ENCODE assay signal across 8 cellular contexts in the genomic region with DNA sequence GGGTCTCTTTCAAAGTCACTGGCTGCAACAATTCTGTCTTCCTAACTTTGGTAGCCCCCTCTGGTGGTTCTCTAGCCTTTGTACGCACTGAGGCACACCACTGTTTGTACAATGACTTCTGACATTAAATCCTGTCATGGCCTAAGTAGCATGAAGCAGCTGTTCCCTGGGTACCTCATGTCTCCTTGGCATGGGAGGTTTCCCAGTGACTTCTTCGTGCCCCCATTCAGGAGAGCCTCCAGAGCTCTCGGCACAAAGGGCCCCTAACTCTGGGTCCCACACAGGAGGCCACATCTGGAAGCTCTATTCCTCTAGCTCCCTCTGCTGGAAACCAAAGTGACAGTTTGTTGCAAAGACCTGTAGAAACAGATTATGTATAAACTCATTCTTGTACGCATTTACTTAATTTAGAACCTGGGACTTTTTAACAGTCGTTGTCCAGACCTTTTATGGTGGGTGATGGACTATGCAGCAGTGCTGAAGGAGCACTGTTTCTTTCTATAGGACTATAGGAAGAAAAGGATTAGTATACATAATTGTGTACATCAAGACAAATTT. TPM values are rescaled to one million over a fixed set of nuclear protein-coding genes. Genes with fewer than 3 reads are reported as not detected.
A peak's percentile ranks its signal among the peaks of the same experiment; 100 is the strongest.
DNase-seq lines count a peak whose midpoint lies in the region; ATAC-seq, FAIRE-seq and TF ChIP-seq lines count a peak whose summit lies in the region.

No MANE protein-coding gene starts in this region.

- H3K27ac Mint-ChIP-seq in brain = peak overlapping the region in 1 of 5 experiments; percentile 73

- H3K36me3 Mint-ChIP-seq in brain = peaks cover 26% of the 10 kb centered on the region

- DNase-seq in AG10803 (ENCODE audit: low read depth) (peak; percentile 52), GM18507 (ENCODE audit: extremely low spot score, insufficient read length, low read depth) (peak; percentile 15), NB4 (ENCODE audit: low read depth) (peak; percentile 79), SK-MEL-5 (ENCODE audit: low read depth, low spot score) (peak; percentile 83), iPS-NIHi7 (ENCODE audit: extremely low spot score) (peak; percentile 72)
- peak; percentile 48 for DNase-seq in stimulated activated CD4-positive, alpha-beta T cell treated with anti-CD3 and anti-CD28 coated beads, Interleukin-4, amount 100 ng/mL, for 24 hours

- in situ Hi-C loops in SK-MEL-5 (cut with HindIII; ENCODE audit: low pct_unique_long_range_greater_than_20kb, low sequenced_read_pairs) = no loop called here

- ATAC-seq in HG02840 (IDR thresholded peaks at IDR 0.05; ENCODE audit: low FRiP score, unreplicated experiment) = peak; percentile 79

- H3K4me3 Mint-ChIP-seq in brain = no peak overlapping the region

- no peaks in the 10 kb centered on the region for H3K9me3 Mint-ChIP-seq in brain

- H3K27me3 Mint-ChIP-seq in brain = no peaks in the 10 kb centered on the region

- TF ChIP-seq POLR2A in NB4 (IDR thresholded peaks at IDR 0.05; ENCODE audit: extremely low read depth, insufficient read length) = no peak

- FAIRE-seq in GM18507 (lab: Jason Lieb, UNC) = peak; percentile 73

- no peaks in the 10 kb centered on the region for H3K4me1 Mint-ChIP-seq in brain

- TF ChIP-seq CTCF in AG10803 (conservative IDR thresholded peaks at IDR 0.05; ENCODE audit: low read length) (peak; percentile 75), NB4 (IDR thresholded peaks at IDR 0.05; ENCODE audit: low read depth, low read length) (peak; percentile 53), brain (conservative IDR thresholded peaks at IDR 0.05) (peak; percentile 87 to 96)

- H3K4me3 ChIP-seq in AG10803 (ENCODE audit: low read length) = no peak overlapping the region
- no peak overlapping the region for H3K4me3 ChIP-seq in NB4 (ENCODE audit: low read depth, low read length)

RNA-seq across cellular contexts. Expression of gene SWT1, which starts 13.4 kb away (rescaled TPM):
- total RNA-seq in SK-MEL-5 (2014; rRNA removed; shearing (Covaris generic)) = 8.6 and 9.7 TPM in 2 replicates
- polyA plus RNA-seq in SK-MEL-5 (2015; cell fraction: cytosol; rRNA removed) = 2.6 and 5.1 TPM in 2 replicates
- polyA plus RNA-seq in SK-MEL-5 (2015; cell fraction: nucleus; rRNA removed) = 12.6 and 16.9 TPM in 2 replicates
- 1.4 TPM for polyA plus RNA-seq in brain (ENCODE audit: insufficient read depth, low read depth, low replicate concordance)

RNA-seq across cellular contexts. Expression of gene TRMT1L, which starts 13.6 kb away (rescaled TPM):
- total RNA-seq in SK-MEL-5 (2014; rRNA removed; shearing (Covaris generic)) = 23.3 and 28.2 TPM in 2 replicates
- polyA plus RNA-seq in SK-MEL-5 (2015; cell fraction: cytosol; rRNA removed) = 15.5 and 25.8 TPM in 2 replicates
- polyA plus RNA-seq in SK-MEL-5 (2015; cell fraction: nucleus; rRNA removed) = 15.4 and 18.5 TPM in 2 replicates
- polyA plus RNA-seq in brain (ENCODE audit: insufficient read depth, low read depth, low replicate concordance) = 9.3 TPM

Comparison
In these comparisons a context has a peak if more than half of its experiments do, and no peak if none do; other contexts are left out.
1. DNase-seq: peak in every context shown above with its lines; median percentile 83 in SK-MEL-5; 79 in NB4; 72 in iPS-NIHi7; 52 in AG10803; 48 in stimulated activated CD4-positive, alpha-beta T cell treated with anti-CD3 and anti-CD28 coated beads, Interleukin-4, amount 100 ng/mL, for 24 hours; 15 in GM18507.